31 cellular contexts compared by ENCODE assay signal in genomic region chr18:11021477-11021876, GRCh38.
"Had no signal": no experiment of that assay in that cellular context is flagged by ENCODE, and none has a peak within 500 bp of the region (broad histone marks: within the 10 kb centered on the region; RNA-seq: fewer than 3 reads in every experiment).

No MANE protein-coding gene starts in this region.

- H3K9me3 Mint-ChIP-seq: activated CD4-positive, alpha-beta memory T cell treated with anti-CD3 and anti-CD28 coated beads for 36 hours; activated CD4-positive, alpha-beta T cell treated with anti-CD3 and anti-CD28 coated beads, Interleukin-2, amount 10 ng/mL, durations not matched to agents 24 days and 14 days; activated naive CD4-positive, alpha-beta T cell treated with anti-CD3 and anti-CD28 coated beads for 36 hours; activated naive CD8-positive, alpha-beta T cell treated with anti-CD3 and anti-CD28 coated beads for 36 hours; activated T-helper 1 cell treated with anti-CD3 and anti-CD28 coated beads, Interleukin-12 subunit alpha, Interleukin-12 subunit beta, Interleukin-2, Interleukin-4 antibody, amounts not matched to agents 30 ng/mL and 10 ng/mL and 1 ng/mL, durations not matched to agents 14 hours and 24 hours and 36 hours; nephron; stimulated activated effector memory CD8-positive, alpha-beta T cell treated with anti-CD3 and anti-CD28 coated beads, Interleukin-12 subunit alpha, Interleukin-12 subunit beta, amount 100 ng/mL, for 72 hours; stimulated activated naive CD8-positive, alpha-beta T cell treated with anti-CD3 and anti-CD28 coated beads, Interleukin-15, Interleukin-2, amounts not matched to agents 100 ng/mL and 50 ng/mL, for 24 hours had no signal

- H3K4me1 Mint-ChIP-seq: activated CD4-positive, alpha-beta T cell treated with anti-CD3 and anti-CD28 coated beads, Interleukin-2, amount 10 ng/mL, durations not matched to agents 24 days and 14 days; activated naive CD8-positive, alpha-beta T cell treated with anti-CD3 and anti-CD28 coated beads for 36 hours; stimulated activated effector memory CD8-positive, alpha-beta T cell treated with anti-CD3 and anti-CD28 coated beads, Interleukin-12 subunit alpha, Interleukin-12 subunit beta, amount 100 ng/mL, for 72 hours had no signal

- H3K27ac ChIP-seq: adrenal gland, body of pancreas, colonic mucosa, epithelial cell of prostate, left ventricle myocardium inferior, pancreas, prostate gland, sigmoid colon, thoracic aorta, WERI-Rb-1 had no signal

- H3K9me3 ChIP-seq: adrenal gland, body of pancreas, colonic mucosa, left ventricle myocardium inferior, pancreas, prostate gland, sigmoid colon, thoracic aorta had no signal

- H3K27me3 ChIP-seq: adrenal gland, body of pancreas, colonic mucosa, pancreas, sigmoid colon had no signal

- H3K27ac Mint-ChIP-seq: activated CD4-positive, alpha-beta memory T cell treated with anti-CD3 and anti-CD28 coated beads for 36 hours; activated CD4-positive, alpha-beta T cell treated with anti-CD3 and anti-CD28 coated beads, Interleukin-2, amount 10 ng/mL, durations not matched to agents 24 days and 14 days; activated naive CD4-positive, alpha-beta T cell treated with anti-CD3 and anti-CD28 coated beads for 36 hours; activated naive CD8-positive, alpha-beta T cell treated with anti-CD3 and anti-CD28 coated beads for 36 hours; activated T-helper 1 cell treated with anti-CD3 and anti-CD28 coated beads, Interleukin-12 subunit alpha, Interleukin-12 subunit beta, Interleukin-2, Interleukin-4 antibody, amounts not matched to agents 30 ng/mL and 10 ng/mL and 1 ng/mL, durations not matched to agents 14 hours and 24 hours and 36 hours; stimulated activated effector memory CD8-positive, alpha-beta T cell treated with anti-CD3 and anti-CD28 coated beads, Interleukin-12 subunit alpha, Interleukin-12 subunit beta, amount 100 ng/mL, for 72 hours; stimulated activated naive CD8-positive, alpha-beta T cell treated with anti-CD3 and anti-CD28 coated beads, Interleukin-15, Interleukin-2, amounts not matched to agents 100 ng/mL and 50 ng/mL, for 24 hours had no signal

- H3K4me3 ChIP-seq: adrenal gland, body of pancreas, colonic mucosa, left ventricle myocardium inferior, pancreas, prostate gland, sigmoid colon, thoracic aorta had no signal

- H3K4me1 ChIP-seq: adrenal gland, body of pancreas, colonic mucosa, left ventricle myocardium inferior, pancreas, prostate gland had no signal

- H3K36me3 Mint-ChIP-seq: activated CD4-positive, alpha-beta memory T cell treated with anti-CD3 and anti-CD28 coated beads for 36 hours; activated naive CD8-positive, alpha-beta T cell treated with anti-CD3 and anti-CD28 coated beads for 36 hours; stimulated activated effector memory CD8-positive, alpha-beta T cell treated with anti-CD3 and anti-CD28 coated beads, Interleukin-12 subunit alpha, Interleukin-12 subunit beta, amount 100 ng/mL, for 72 hours had no signal

- H3K27me3 Mint-ChIP-seq: activated CD4-positive, alpha-beta memory T cell treated with anti-CD3 and anti-CD28 coated beads for 36 hours; activated CD4-positive, alpha-beta T cell treated with anti-CD3 and anti-CD28 coated beads, Interleukin-2, amount 10 ng/mL, durations not matched to agents 24 days and 14 days; activated naive CD8-positive, alpha-beta T cell treated with anti-CD3 and anti-CD28 coated beads for 36 hours; stimulated activated naive CD8-positive, alpha-beta T cell treated with anti-CD3 and anti-CD28 coated beads, Interleukin-15, Interleukin-2, amounts not matched to agents 100 ng/mL and 50 ng/mL, for 24 hours had no signal

- H3K36me3 ChIP-seq: adrenal gland, colonic mucosa, left ventricle myocardium inferior, pancreas, prostate gland, sigmoid colon, thoracic aorta, WERI-Rb-1 had no signal

- H3K4me3 Mint-ChIP-seq: activated CD4-positive, alpha-beta memory T cell treated with anti-CD3 and anti-CD28 coated beads for 36 hours; activated CD4-positive, alpha-beta T cell treated with anti-CD3 and anti-CD28 coated beads, Interleukin-2, amount 10 ng/mL, durations not matched to agents 24 days and 14 days; activated naive CD4-positive, alpha-beta T cell treated with anti-CD3 and anti-CD28 coated beads for 36 hours; activated naive CD8-positive, alpha-beta T cell treated with anti-CD3 and anti-CD28 coated beads for 36 hours; activated T-helper 1 cell treated with anti-CD3 and anti-CD28 coated beads, Interleukin-12 subunit alpha, Interleukin-12 subunit beta, Interleukin-2, Interleukin-4 antibody, amounts not matched to agents 30 ng/mL and 10 ng/mL and 1 ng/mL, durations not matched to agents 14 hours and 24 hours and 36 hours; nephron; stimulated activated effector memory CD8-positive, alpha-beta T cell treated with anti-CD3 and anti-CD28 coated beads, Interleukin-12 subunit alpha, Interleukin-12 subunit beta, amount 100 ng/mL, for 72 hours; stimulated activated naive CD8-positive, alpha-beta T cell treated with anti-CD3 and anti-CD28 coated beads, Interleukin-15, Interleukin-2, amounts not matched to agents 100 ng/mL and 50 ng/mL, for 24 hours had no signal

- DNase-seq: activated CD4-positive, alpha-beta memory T cell treated with anti-CD3 and anti-CD28 coated beads for 36 hours; activated CD4-positive, alpha-beta T cell treated with anti-CD3 and anti-CD28 coated beads, Interleukin-2, amount 10 ng/mL, durations not matched to agents 24 days and 14 days; activated CD4-positive, CD25-positive, alpha-beta regulatory T cell treated with anti-CD3 and anti-CD28 coated beads, Interleukin-2, amount 50 U/mL, for 72 hours; activated CD8-positive, alpha-beta memory T cell treated with anti-CD3 and anti-CD28 coated beads, Interleukin-2, amount 50 U/mL, for 4 hours; activated effector memory CD4-positive, alpha-beta T cell treated with anti-CD3 and anti-CD28 coated beads, Interleukin-2, amount 50 U/mL, for 16 hours; activated naive CD4-positive, alpha-beta T cell treated with anti-CD3 and anti-CD28 coated beads for 36 hours; activated naive CD8-positive, alpha-beta T cell treated with anti-CD3 and anti-CD28 coated beads for 36 hours; activated T-cell treated with anti-CD3 and anti-CD28 coated beads, Interleukin-2, amount 50 U/mL, for 1 hour; adrenal gland; aorta; body of pancreas; cerebellar nuclear complex; colonic mucosa; effector CD8-positive, alpha-beta T cell; glutamatergic neuron; left ventricle myocardium inferior; nucleus accumbens; pancreas; retina; sigmoid colon; small intestine; stimulated activated CD4-positive, alpha-beta T cell treated with anti-CD3 and anti-CD28 coated beads, Interleukin-4, amount 100 ng/mL, for 24 hours; trophoblast cell; WERI-Rb-1 had no signal
